Comparison of ENCODE assay signal across 16 cellular contexts in the genomic region with DNA sequence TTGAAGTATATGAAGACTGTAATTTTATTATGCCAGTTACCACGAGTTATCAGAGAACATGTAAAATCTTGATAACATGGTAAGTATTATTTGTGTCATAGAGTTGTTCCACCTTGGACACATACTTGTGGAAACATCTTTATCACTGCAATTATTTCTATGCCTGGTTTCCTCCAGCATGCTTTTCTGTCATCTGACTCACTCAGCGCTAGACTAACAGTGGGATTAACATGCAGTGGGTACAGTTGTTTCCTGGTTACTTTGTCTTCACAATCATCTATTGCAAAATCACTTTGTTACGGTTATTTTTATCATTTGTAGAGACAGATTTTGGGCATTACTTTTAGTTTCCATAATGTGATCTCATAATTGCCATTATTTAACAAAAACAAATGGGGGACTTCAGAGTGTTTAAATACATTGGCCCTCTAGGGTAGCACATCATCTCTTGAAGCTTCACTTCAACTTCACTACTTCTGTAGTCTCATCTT. TPM values are rescaled to one million over a fixed set of nuclear protein-coding genes. Genes with fewer than 3 reads are reported as not detected.
"Had no signal": no experiment of that assay in that cellular context is flagged by ENCODE, and none has a peak within 500 bp of the region (broad histone marks: within the 10 kb centered on the region; RNA-seq: fewer than 3 reads in every experiment).

A gene with protein sequence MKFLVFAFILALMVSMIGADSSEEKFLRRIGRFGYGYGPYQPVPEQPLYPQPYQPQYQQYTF (plus strand): TSS at position 441 of the 491 bp plus-strand sequence. CDS start 2,472 bp downstream, outside the sequence.

- H3K4me3 Mint-ChIP-seq: activated CD8-positive, alpha-beta T cell treated with anti-CD3 and anti-CD28 coated beads, Interleukin-2, amount 10 ng/mL, durations not matched to agents 7 days and 5 days; WTC11 had no signal

- H3K36me3 Mint-ChIP-seq: WTC11 had no signal

- H3K27ac Mint-ChIP-seq: activated CD8-positive, alpha-beta T cell treated with anti-CD3 and anti-CD28 coated beads, Interleukin-2, amount 10 ng/mL, durations not matched to agents 7 days and 5 days; WTC11 had no signal

- H3K4me3 ChIP-seq: colonic mucosa, lower lobe of right lung, pancreas, tibial artery, vagina had no signal

- DNase-seq: activated CD4-positive, alpha-beta T cell treated with anti-CD3 and anti-CD28 coated beads for 48 hours; activated CD8-positive, alpha-beta memory T cell treated with anti-CD3 and anti-CD28 coated beads, Interleukin-2, amount 50 U/mL, for 48 hours; activated CD8-positive, alpha-beta T cell treated with anti-CD3 and anti-CD28 coated beads, Interleukin-2, amount 10 ng/mL, durations not matched to agents 7 days and 5 days; activated naive CD4-positive, alpha-beta T cell; colonic mucosa; hippocampal formation; lower lobe of right lung; midbrain; pancreas; retina; small intestine; tibial artery had no signal

- H3K9me3 Mint-ChIP-seq: WTC11 had no signal

- ATAC-seq: activated CD8-positive, alpha-beta T cell treated with anti-CD3 and anti-CD28 coated beads, Interleukin-2, amount 10 ng/mL, durations not matched to agents 7 days and 5 days; lower lobe of right lung; pancreas; WTC11 had no signal

RNA-seq across cellular contexts. Expression of the gene that starts here (rescaled TPM):
- total RNA-seq: activated CD8-positive, alpha-beta T cell treated with anti-CD3 and anti-CD28 coated beads, Interleukin-2, amount 10 ng/mL, durations not matched to agents 7 days and 5 days; astrocyte; cardiac septum; colonic mucosa; lower lobe of right lung; pancreas; vagina; WTC11 had no signal
